ENCODE assay signal across 21 cellular contexts in the genomic region with DNA sequence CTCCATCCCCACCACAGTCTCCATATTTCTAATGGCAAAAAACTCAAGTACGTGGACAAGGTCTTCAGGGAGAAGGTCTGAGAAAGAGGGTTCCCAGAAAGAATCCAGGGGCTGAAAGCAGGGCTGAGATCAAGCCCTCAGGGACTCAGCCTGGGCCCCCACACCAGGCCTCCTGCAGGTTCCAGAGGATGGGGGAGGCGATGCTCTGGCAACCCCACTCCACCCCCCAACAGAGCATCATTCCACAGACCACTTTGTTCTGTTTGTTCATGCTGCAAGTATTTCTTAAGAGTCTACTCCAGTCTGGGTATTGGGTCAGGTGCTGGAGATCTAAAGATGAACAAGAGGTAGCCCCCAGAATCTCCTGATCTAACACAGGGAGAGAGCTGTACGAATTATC. TPM values are rescaled to one million over a fixed set of nuclear protein-coding genes. Genes with fewer than 3 reads are reported as not detected.
"Had no signal": no experiment of that assay in that cellular context is flagged by ENCODE, and none has a peak within 500 bp of the region (broad histone marks: within the 10 kb centered on the region; RNA-seq: fewer than 3 reads in every experiment).

No MANE protein-coding gene starts in this region.

- H3K4me3 ChIP-seq: K562, SJSA1, SK-N-MC had no signal

- H3K9me3 ChIP-seq: SJSA1 had no signal

- H3K4me1 ChIP-seq: SJSA1 had no signal

- DNase-seq: Kasumi-1, MM.1S, NCI-H1092 treated with DMSO at 0.1 percent for 48 hours, NCI-H1436, NCI-H187, NCI-H2029 treated with DMSO at 0.1 percent for 48 hours, NCI-H2171 treated with DMSO at 0.1 percent for 48 hours, NCI-H2227 treated with DMSO at 0.1 percent for 48 hours, NCI-H524, NCI-H526 treated with DMSO at 0.1 percent for 48 hours, NCI-H774, Right ventricle myocardium superior, RPMI8226, SIG-M5 had no signal

- H3K36me3 ChIP-seq: SJSA1 had no signal

- H3K4me2 ChIP-seq: KMS-11 had no signal

- ATAC-seq: K562 had no signal

- H3K9ac ChIP-seq: KMS-11 had no signal

- H3K27ac ChIP-seq: HL-60, KMS-11, SJSA1, SK-N-MC had no signal

RNA-seq across cellular contexts. Expression of a gene that starts 32.2 kb away (rescaled TPM):
- total RNA-seq: K562, M059J had no signal
- polyA plus RNA-seq: IgD-negative memory B cell, K562 had no signal
